Comparison of ENCODE assay signal across 26 cellular contexts in genomic region chr3:195010551-195011100, GRCh38.
"Had no signal": no experiment of that assay in that cellular context is flagged by ENCODE, and none has a peak within 500 bp of the region (broad histone marks: within the 10 kb centered on the region; RNA-seq: fewer than 3 reads in every experiment).

No MANE protein-coding gene starts in this region.

- H3K4me3 ChIP-seq: adrenal gland, ascending aorta, cardiac muscle cell, esophagus muscularis mucosa, ovary, prostate gland, testis, transverse colon had no signal

- H3K9me3 ChIP-seq: adrenal gland, ascending aorta, esophagus muscularis mucosa, neutrophil, ovary, prostate gland, testis, transverse colon had no signal

- H3K36me3 ChIP-seq: adrenal gland, ascending aorta, cardiac muscle cell, esophagus muscularis mucosa, neutrophil, ovary, prostate gland, transverse colon had no signal

- ATAC-seq: activated T-cell treated with anti-CD3 and anti-CD28 coated beads, Interleukin-2, amount 50 U/mL, for 72 hours had no signal

- FAIRE-seq: islet of Langerhans, TTC549, urothelium cell line had no signal

- H3K27ac ChIP-seq: adrenal gland, ascending aorta, cardiac muscle cell, esophagus muscularis mucosa, neutrophil, ovary, prostate gland, testis, transverse colon, VCaP had no signal

- H3K27me3 ChIP-seq: adrenal gland, ascending aorta, cardiac muscle cell, neutrophil, ovary, testis had no signal

- H3K4me1 ChIP-seq: adrenal gland, ascending aorta, esophagus muscularis mucosa, prostate gland, testis, transverse colon had no signal

- DNase-seq: activated CD4-positive, alpha-beta T cell treated with anti-CD3 and anti-CD28 coated beads for 4 hours; activated CD4-positive, alpha-beta T cell treated with anti-CD3 and anti-CD28 coated beads, Interleukin-2, amount 50 U/mL, for 4 hours; activated naive CD4-positive, alpha-beta T cell treated with anti-CD3 and anti-CD28 coated beads for 36 hours; activated naive CD8-positive, alpha-beta T cell treated with anti-CD3 and anti-CD28 coated beads for 36 hours; activated T-cell treated with anti-CD3 and anti-CD28 coated beads for 4 hours; activated T-cell treated with anti-CD3 and anti-CD28 coated beads, Interleukin-2, amount 50 U/mL, for 72 hours; adrenal gland; cortex of kidney; foreskin melanocyte; glutamatergic neuron; mammary epithelial cell; ovary; stimulated activated CD4-positive, alpha-beta T cell treated with anti-CD3 and anti-CD28 coated beads, Interleukin-15, amount 100 ng/mL, for 24 hours; stimulated activated CD4-positive, alpha-beta T cell treated with anti-CD3 and anti-CD28 coated beads, Interleukin-2, amount 100 ng/mL, for 24 hours; stimulated activated naive CD4-positive, alpha-beta T cell; testis; transverse colon had no signal
